Comparison of ENCODE assay signal across 8 cellular contexts in genomic region chr16:14284930-14285541, GRCh38.
DNase-seq lines count a peak whose midpoint lies in the region; ATAC-seq and TF ChIP-seq lines count a peak whose summit lies in the region.

No MANE protein-coding gene starts in this region.

- peak overlapping the region; percentile 67 to 70 for H3K27ac ChIP-seq in liver (ENCODE audit: low read depth in 1 of 2, low read length in 2 of 2)
- peak overlapping the region; percentile 83 to 87 for H3K27ac ChIP-seq in thoracic aorta

- peaks cover 25% of the 10 kb centered on the region for H3K4me1 Mint-ChIP-seq in central memory CD8-positive, alpha-beta T cell

- H3K36me3 Mint-ChIP-seq in central memory CD8-positive, alpha-beta T cell (ENCODE audit: insufficient read depth) = peaks cover 30% of the 10 kb centered on the region

- H3K4me3 ChIP-seq in liver (ENCODE audit: low read depth in 1 of 3, low read length in 3 of 3) (peak overlapping the region; percentile 66 to 92 (median 86)), thoracic aorta (peak overlapping the region; percentile 96)

- peak overlapping the region; percentile 58 to 74 for H3K9ac ChIP-seq in liver (ENCODE audit: low read depth in 1 of 2, low read length in 2 of 2)

- H3K9me3 ChIP-seq in liver (ENCODE audit: control insufficient read depth in 4 of 4, low read length in 3 of 4) = peaks cover 3 to 7% (median 6%) of the 10 kb centered on the region in 4 donors
- H3K9me3 ChIP-seq in thoracic aorta = peaks cover 8% of the 10 kb centered on the region

- peaks cover 9% of the 10 kb centered on the region for H3K9me3 Mint-ChIP-seq in central memory CD8-positive, alpha-beta T cell

- no peaks in the 10 kb centered on the region for H3K27me3 Mint-ChIP-seq in central memory CD8-positive, alpha-beta T cell

- under 1% methylated on average over 23 of the region's 23 CpGs for WGBS in liver

- H3K36me3 ChIP-seq in liver (ENCODE audit: control insufficient read depth in 4 of 4, insufficient read depth in 3 of 4, low read depth in 1 of 4, low read length in 3 of 4) = no peaks in the 10 kb centered on the region
- H3K36me3 ChIP-seq in thoracic aorta = no peaks in the 10 kb centered on the region

- H3K4me1 ChIP-seq in liver (ENCODE audit: control insufficient read depth in 4 of 4, insufficient read depth in 4 of 4, low read length in 3 of 4) (peaks cover 0 to 15% (median 10%) of the 10 kb centered on the region in 4 donors), thoracic aorta (ENCODE audit: control insufficient read depth in 1 of 2, low read depth in 2 of 2) (peaks cover 10 to 11% of the 10 kb centered on the region in 2 donors)

- DNase-seq in DMS79 (lab: John Stamatoyannopoulos, UW) (peak; percentile 48), NOMO-1 treated with DMSO at 0.1 percent for 48 hours (lab: John Stamatoyannopoulos, UW; ENCODE audit: unreplicated experiment) (peak; percentile 51), thoracic aorta (ENCODE audit: low spot score) (no peak), AG08396 (ENCODE audit: low spot score) (no peak)
- peak in 1 of 2 donors; percentile 32 for DNase-seq in central memory CD8-positive, alpha-beta T cell (ENCODE audit: low spot score in 2 of 2)

- H3K27ac Mint-ChIP-seq in central memory CD8-positive, alpha-beta T cell (ENCODE audit: low read depth) = peak overlapping the region; percentile 99

- ATAC-seq in GM19395 (IDR thresholded peaks at IDR 0.05; ENCODE audit: unreplicated experiment) = peak; percentile 44
- peak; percentile 53 for ATAC-seq in HG03354 (IDR thresholded peaks at IDR 0.05; ENCODE audit: poor library complexity, severe bottlenecking, unreplicated experiment)
- ATAC-seq in central memory CD8-positive, alpha-beta T cell (replicated peaks; ENCODE audit: extremely low read depth, poor library complexity, severe bottlenecking) = peak; percentile 52
- peak; percentile 40 for ATAC-seq in thoracic aorta (ENCODE audit: insufficient number of reproducible peaks, low FRiP score, low read depth)

- TF ChIP-seq RAD21 in liver (IDR thresholded peaks at IDR 0.05) = peak; percentile 66 to 68

- H3K4me3 Mint-ChIP-seq in central memory CD8-positive, alpha-beta T cell = peak overlapping the region; percentile 86

- TF ChIP-seq CTCF in liver (IDR thresholded peaks at IDR 0.05; ENCODE audit: low read depth, low read length, missing input control) (peak; percentile 19), thoracic aorta (IDR thresholded peaks at IDR 0.05) (peak; percentile 17)

- H3K27me3 ChIP-seq in liver (ENCODE audit: control insufficient read depth in 4 of 4, insufficient read depth in 4 of 4, low read length in 3 of 4) = no peaks in the 10 kb centered on the region
- H3K27me3 ChIP-seq in thoracic aorta (replicated peaks; ENCODE audit: insufficient read depth) = no peaks in the 10 kb centered on the region

TF ChIP-seq in liver, 16 proteins besides CTCF, POLR2A, EP300 and RAD21:
- no peak for TF ChIP-seq GABPA (IDR thresholded peaks at IDR 0.05 in 1 of 2, conservative IDR thresholded peaks at IDR 0.05 in 1 of 2)
- TF ChIP-seq TAF1 (conservative IDR thresholded peaks at IDR 0.05) = no peak
- peak in 1 of 2 donors; percentile 17 for TF ChIP-seq HNF4A (conservative IDR thresholded peaks at IDR 0.05)
- TF ChIP-seq YY1 (IDR thresholded peaks at IDR 0.05) = peak; percentile 5

Comparison
In these comparisons a context has a peak if more than half of its experiments do, and no peak if none do; other contexts are left out.
1. DNase-seq: peak in DMS79 (single experiment) and NOMO-1 treated with DMSO at 0.1 percent for 48 hours (single experiment); none in thoracic aorta (single experiment) and AG08396 (single experiment).
2. Peak in every context shown above with its lines, with median percentiles within 50 percentile points of each other: ATAC-seq.